In genomic region chr11:72738199-72739141, GRCh38 we compare ENCODE assay signal across 8 cellular contexts. TPM values are rescaled to one million over a fixed set of nuclear protein-coding genes. Genes with fewer than 3 reads are reported as not detected.
DNase-seq lines count a peak whose midpoint lies in the region; ATAC-seq, FAIRE-seq and TF ChIP-seq lines count a peak whose summit lies in the region.

No MANE protein-coding gene starts in this region.

- peaks cover 73% of the 10 kb centered on the region for H3K4me1 ChIP-seq in Karpas-422 (ENCODE audit: low read length)

- no peaks in the 10 kb centered on the region for H3K9me3 ChIP-seq in Karpas-422 (ENCODE audit: low read length)

- peaks cover 88% of the 10 kb centered on the region for H3K79me2 ChIP-seq in Karpas-422 (ENCODE audit: low read length)

- TF ChIP-seq CTCF in bronchial epithelial cell (IDR thresholded peaks at IDR 0.05; ENCODE audit: insufficient read depth, low read length, severe bottlenecking) (no peak), osteocyte (IDR thresholded peaks at IDR 0.05) (no peak)

- no peak for DNase-seq in activated naive CD4-positive, alpha-beta T cell treated with anti-CD3 and anti-CD28 coated beads, Interleukin-2, amount 10 ng/mL, durations not matched to agents 7 days and 5 days
- DNase-seq in activated naive CD4-positive, alpha-beta T cell treated with anti-CD3 and anti-CD28 coated beads, Interleukin-2, amount 50 U/mL, for 16 hours = no peak
- peak; percentile 94 for DNase-seq in Karpas-422
- DNase-seq in bronchial epithelial cell (ENCODE audit: low read depth) = peak; percentile 48
- peak in 2 of 10 donors; percentile 42 to 59 for DNase-seq in naive thymus-derived CD8-positive, alpha-beta T cell
- DNase-seq in osteocyte (ENCODE audit: extremely low spot score, unreplicated experiment) = no peak
- DNase-seq in ureter (ENCODE audit: low spot score) = no peak
- DNase-seq in NCI-H146 treated with DMSO at 0.1 percent for 48 hours (lab: John Stamatoyannopoulos, UW; ENCODE audit: unreplicated experiment) = no peak

- H3K4me2 ChIP-seq in Karpas-422 (ENCODE audit: low read depth, low read length, poor library complexity, severe bottlenecking) = peak overlapping the region; percentile 85

- H3K27ac Mint-ChIP-seq in activated naive CD4-positive, alpha-beta T cell treated with anti-CD3 and anti-CD28 coated beads, Interleukin-2, amount 10 ng/mL, durations not matched to agents 7 days and 5 days = peak overlapping the region; percentile 99
- peak overlapping the region; percentile 96 to 99 (median 99) for H3K27ac Mint-ChIP-seq in naive thymus-derived CD8-positive, alpha-beta T cell
- no peak overlapping the region for H3K27ac Mint-ChIP-seq in osteocyte (ENCODE audit: unreplicated experiment)

- H4K20me1 ChIP-seq in Karpas-422 (ENCODE audit: insufficient read depth, low read depth, low read length) = peaks cover under 1% of the 10 kb centered on the region; the same call in 1 of the 2 replicates

- H3K9ac ChIP-seq in Karpas-422 (ENCODE audit: low read length) = peak overlapping the region; percentile 91

- 0 out of 2 replicates have a peak, but pooled peaks cover under 1% of the 10 kb centered on the region for H3K36me3 ChIP-seq in Karpas-422 (ENCODE audit: insufficient read depth, low read length)
- no peaks in the 10 kb centered on the region for H3K36me3 ChIP-seq in bronchial epithelial cell (ENCODE audit: control insufficient read depth, insufficient read depth, low read length)

- H3K27me3 ChIP-seq in Karpas-422 (ENCODE audit: low read length) = no peaks in the 10 kb centered on the region
- H3K27me3 ChIP-seq in bronchial epithelial cell (ENCODE audit: control insufficient read depth, insufficient read depth, low read length) = no peaks in the 10 kb centered on the region

- no peaks in the 10 kb centered on the region for H3K27me3 Mint-ChIP-seq in activated naive CD4-positive, alpha-beta T cell treated with anti-CD3 and anti-CD28 coated beads, Interleukin-2, amount 10 ng/mL, durations not matched to agents 7 days and 5 days
- H3K27me3 Mint-ChIP-seq in naive thymus-derived CD8-positive, alpha-beta T cell = no peaks in the 10 kb centered on the region
- H3K27me3 Mint-ChIP-seq in osteocyte (ENCODE audit: unreplicated experiment) = no peaks in the 10 kb centered on the region

- FAIRE-seq in bronchial epithelial cell (lab: Jason Lieb, UNC) = no peak

- POLR2A ChIA-PET in naive thymus-derived CD8-positive, alpha-beta T cell (lab: Charles Lee) = interaction anchor here (0.5 to 1.4 kb wide), 5 partner anchors 12 to 75 kb away, joined by 3 to 5 read pairs (median 3); partner anchors contain the start of gene ATG16L2

- CTCF ChIA-PET in activated naive CD4-positive, alpha-beta T cell treated with anti-CD3 and anti-CD28 coated beads, Interleukin-2, amount 10 ng/mL, durations not matched to agents 7 days and 5 days (lab: Charles Lee) = interaction anchor here (1.0 to 2.6 kb wide), 3 partner anchors 11 to 54 kb away, joined by 3 to 14 read pairs (median 4); no protein-coding TSS in a partner anchor

- peak overlapping the region; percentile 98 for H3K27ac ChIP-seq in Karpas-422 (ENCODE audit: low read length)

- H3K36me3 Mint-ChIP-seq in activated naive CD4-positive, alpha-beta T cell treated with anti-CD3 and anti-CD28 coated beads, Interleukin-2, amount 10 ng/mL, durations not matched to agents 7 days and 5 days = peaks cover 14% of the 10 kb centered on the region
- no peaks in the 10 kb centered on the region for H3K36me3 Mint-ChIP-seq in naive thymus-derived CD8-positive, alpha-beta T cell
- no peaks in the 10 kb centered on the region for H3K36me3 Mint-ChIP-seq in osteocyte (ENCODE audit: unreplicated experiment)

- no peaks in the 10 kb centered on the region for H3K9me2 ChIP-seq in Karpas-422 (replicated peaks; ENCODE audit: insufficient read depth, low read length)

- H3K4me3 ChIP-seq in Karpas-422 (ENCODE audit: low read length) (peak overlapping the region; percentile 70), bronchial epithelial cell (ENCODE audit: low read depth, low read length) (no peak overlapping the region)

- peaks cover 72% of the 10 kb centered on the region for H3K4me1 Mint-ChIP-seq in activated naive CD4-positive, alpha-beta T cell treated with anti-CD3 and anti-CD28 coated beads, Interleukin-2, amount 10 ng/mL, durations not matched to agents 7 days and 5 days
- peaks cover 47 to 92% (median 76%) of the 10 kb centered on the region in 4 donors for H3K4me1 Mint-ChIP-seq in naive thymus-derived CD8-positive, alpha-beta T cell
- H3K4me1 Mint-ChIP-seq in osteocyte (ENCODE audit: unreplicated experiment) = peaks cover 51% of the 10 kb centered on the region

- H3K4me3 Mint-ChIP-seq in activated naive CD4-positive, alpha-beta T cell treated with anti-CD3 and anti-CD28 coated beads, Interleukin-2, amount 10 ng/mL, durations not matched to agents 7 days and 5 days = peak overlapping the region; percentile 72
- H3K4me3 Mint-ChIP-seq in naive thymus-derived CD8-positive, alpha-beta T cell = peak overlapping the region in 8 of 10 donors; percentile 33 to 87 (median 63)
- no peak overlapping the region for H3K4me3 Mint-ChIP-seq in osteocyte (ENCODE audit: unreplicated experiment)

- no peaks in the 10 kb centered on the region for H3K9me3 Mint-ChIP-seq in activated naive CD4-positive, alpha-beta T cell treated with anti-CD3 and anti-CD28 coated beads, Interleukin-2, amount 10 ng/mL, durations not matched to agents 7 days and 5 days
- H3K9me3 Mint-ChIP-seq in naive thymus-derived CD8-positive, alpha-beta T cell = no peaks in the 10 kb centered on the region
- no peaks in the 10 kb centered on the region for H3K9me3 Mint-ChIP-seq in osteocyte (ENCODE audit: unreplicated experiment)

- ATAC-seq in naive thymus-derived CD8-positive, alpha-beta T cell = no peak

- H2AFZ ChIP-seq in Karpas-422 (ENCODE audit: low read length) = no peak overlapping the region

RNA-seq across cellular contexts. Expression of gene ARAP1, which starts 13.7 kb away (rescaled TPM):
- 76.1 and 103 TPM in 2 replicates for total RNA-seq in Karpas-422 (2014; rRNA removed; shearing (Covaris generic); ENCODE audit: low replicate concordance)
- 49.5 and 63.6 TPM in 2 replicates for total RNA-seq in bronchial epithelial cell
- 100 to 1,000 TPM; 155 to 166 TPM for total RNA-seq in naive thymus-derived CD8-positive, alpha-beta T cell
- polyA plus RNA-seq in naive thymus-derived CD8-positive, alpha-beta T cell = 10 to 100 TPM; 14.7 to 40.0 (median 27.6) TPM
- total RNA-seq in osteocyte = 61.9 and 64.2 TPM in 2 replicates
- total RNA-seq in ureter = 86.2 TPM

RNA-seq across cellular contexts. Expression of gene STARD10, which starts 55.4 kb away (rescaled TPM):
- total RNA-seq in Karpas-422 (2014; rRNA removed; shearing (Covaris generic); ENCODE audit: low replicate concordance) = 4.3 and 4.7 TPM in 2 replicates
- 118 and 179 TPM in 2 replicates for total RNA-seq in bronchial epithelial cell
- total RNA-seq in naive thymus-derived CD8-positive, alpha-beta T cell = 10 to 100 TPM; 11.8 to 15.6 TPM
- polyA plus RNA-seq in naive thymus-derived CD8-positive, alpha-beta T cell = 10 to 100 TPM; 13.5 to 16.3 (median 14.9) TPM
- total RNA-seq in osteocyte = 27.7 and 35.3 TPM in 2 replicates
- 66.7 TPM for total RNA-seq in ureter

Comparison
In these comparisons a context has a peak if more than half of its experiments do, and no peak if none do; other contexts are left out.
1. DNase-seq: peak in Karpas-422 (single experiment) and bronchial epithelial cell (single experiment); none in activated naive CD4-positive, alpha-beta T cell treated with anti-CD3 and anti-CD28 coated beads, Interleukin-2, amount 10 ng/mL, durations not matched to agents 7 days and 5 days (single experiment), activated naive CD4-positive, alpha-beta T cell treated with anti-CD3 and anti-CD28 coated beads, Interleukin-2, amount 50 U/mL, for 16 hours (single experiment), osteocyte (single experiment), ureter (single experiment) and NCI-H146 treated with DMSO at 0.1 percent for 48 hours (single experiment).